In the genomic region with DNA sequence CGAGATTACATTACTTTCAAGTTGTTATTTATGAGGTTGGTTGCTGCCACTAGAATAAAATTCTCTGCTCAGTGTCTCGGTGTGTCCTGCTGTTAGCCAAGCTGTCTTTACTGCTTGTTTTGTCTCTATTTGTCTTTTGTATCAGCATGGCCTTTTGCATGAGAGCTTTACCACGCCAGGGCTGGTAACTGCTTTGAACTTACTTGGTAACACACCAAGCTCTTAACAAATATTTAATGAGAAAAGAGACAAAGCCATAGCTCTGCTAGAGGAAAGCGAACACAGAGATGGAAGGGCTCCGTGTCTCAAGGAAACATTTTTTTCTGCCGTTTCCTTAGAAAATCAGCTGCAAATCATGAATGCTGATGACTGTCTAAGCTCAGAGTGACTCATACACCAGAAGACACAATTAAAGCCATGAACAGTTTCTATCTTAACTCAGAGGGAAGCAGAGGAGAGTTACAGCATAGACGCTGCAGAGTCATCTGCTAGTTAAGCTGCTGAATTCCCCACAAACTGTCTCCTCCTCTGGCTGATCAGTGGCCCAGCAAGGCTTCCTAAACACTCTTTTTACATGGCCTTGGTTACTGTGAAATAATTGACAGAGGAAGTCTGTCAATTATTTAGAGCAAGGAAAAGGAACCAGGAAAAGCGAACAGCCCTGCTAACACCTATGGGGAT, we compare ENCODE assay signal across 9 cellular contexts. TPM values are rescaled to one million over a fixed set of nuclear protein-coding genes. Genes with fewer than 3 reads are reported as not detected.
A peak's percentile ranks its signal among the peaks of the same experiment; 100 is the strongest.
DNase-seq lines count a peak whose midpoint lies in the region; FAIRE-seq and TF ChIP-seq lines count a peak whose summit lies in the region.
"Had no signal": no experiment of that assay in that cellular context is flagged by ENCODE, and none has a peak within 500 bp of the region (broad histone marks: within the 10 kb centered on the region; RNA-seq: fewer than 3 reads in every experiment).

No MANE protein-coding gene starts in this region.

- no peaks in the 10 kb centered on the region for H3K9me3 Mint-ChIP-seq in activated CD4-positive, alpha-beta T cell treated with anti-CD3 and anti-CD28 coated beads, Interleukin-2, amount 10 ng/mL, durations not matched to agents 7 days and 5 days

- H3K27me3 ChIP-seq in tibial nerve: no peaks in the 10 kb centered on the region
- H3K27me3 ChIP-seq: BLaER1 treated with 17β-estradiol and CSF1 and Interleukin-3, amounts not matched to agents 10 nM and 100 nM had no signal

- peak overlapping the region; percentile 34 for H3K27ac Mint-ChIP-seq in activated CD4-positive, alpha-beta T cell treated with anti-CD3 and anti-CD28 coated beads, Interleukin-2, amount 10 ng/mL, durations not matched to agents 7 days and 5 days

- CTCF ChIA-PET in activated CD4-positive, alpha-beta T cell treated with anti-CD3 and anti-CD28 coated beads, Interleukin-2, amount 10 ng/mL, durations not matched to agents 7 days and 5 days (lab: Charles Lee): interaction anchor here (1.1 to 1.9 kb wide), 2 partner anchors 11 to 49 kb away, joined by 3 to 6 read pairs; no protein-coding TSS in a partner anchor

- in situ Hi-C loops in astrocyte of the spinal cord (cut with HindIII; ENCODE audit: low sequenced_read_pairs): no loop called here

- POLR2A ChIA-PET in activated CD4-positive, alpha-beta T cell treated with anti-CD3 and anti-CD28 coated beads, Interleukin-2, amount 10 ng/mL, durations not matched to agents 7 days and 5 days (lab: Charles Lee): interaction anchor here (0.7 kb wide), 1 partner anchor 45 kb away, joined by 4 read pairs; a partner anchor contains a TSS

- 35 to 49% methylated on average over 8 of the region's 8 CpGs for WGBS in tibial nerve, 2 donors

- H3K36me3 Mint-ChIP-seq in activated CD4-positive, alpha-beta T cell treated with anti-CD3 and anti-CD28 coated beads, Interleukin-2, amount 10 ng/mL, durations not matched to agents 7 days and 5 days (ENCODE audit: low read depth): peaks cover 25% of the 10 kb centered on the region

- H3K36me3 ChIP-seq in tibial nerve: no peaks in the 10 kb centered on the region

- peaks cover 52% of the 10 kb centered on the region for H3K4me1 Mint-ChIP-seq in activated CD4-positive, alpha-beta T cell treated with anti-CD3 and anti-CD28 coated beads, Interleukin-2, amount 10 ng/mL, durations not matched to agents 7 days and 5 days

- TF ChIP-seq EP300 in tibial nerve (IDR thresholded peaks at IDR 0.05): peak in 1 of 2 donors; percentile 10

- peak; percentile 86 for FAIRE-seq in islet of Langerhans (lab: Jason Lieb, UNC)

- no peak for DNase-seq in activated CD4-positive, alpha-beta T cell treated with anti-CD3 and anti-CD28 coated beads, Interleukin-2, amount 10 ng/mL, durations not matched to agents 7 days and 5 days
- no peak for DNase-seq in activated CD4-positive, alpha-beta T cell treated with anti-CD3 and anti-CD28 coated beads for 1 hour
- DNase-seq in HT1080 (ENCODE audit: low read depth): peak; percentile 91
- DNase-seq in astrocyte of the spinal cord (ENCODE audit: low read depth, low spot score): peak; percentile 91
- no peak for DNase-seq in tibial nerve (ENCODE audit: low spot score in 2 of 2)
- DNase-seq in SKM-1 (lab: John Stamatoyannopoulos, UW; ENCODE audit: unreplicated experiment): no peak
- DNase-seq in NCI-H1092 treated with DMSO at 0.1 percent for 48 hours (lab: John Stamatoyannopoulos, UW): no peak

- no peak for TF ChIP-seq CTCF in astrocyte of the spinal cord (IDR thresholded peaks at IDR 0.05; ENCODE audit: low read depth, low read length)
- no peak for TF ChIP-seq CTCF in tibial nerve (IDR thresholded peaks at IDR 0.05)

- no peaks in the 10 kb centered on the region for H3K9me3 ChIP-seq in tibial nerve

- no peak for TF ChIP-seq POLR2A in tibial nerve (IDR thresholded peaks at IDR 0.05)

- H3K27ac ChIP-seq in tibial nerve: peak overlapping the region in 3 of 4 donors; percentile 65 to 73 (median 68)

- peaks cover 0 to 38% (median 13%) of the 10 kb centered on the region in 4 donors for H3K4me1 ChIP-seq in tibial nerve

- no peak overlapping the region for H3K4me3 Mint-ChIP-seq in activated CD4-positive, alpha-beta T cell treated with anti-CD3 and anti-CD28 coated beads, Interleukin-2, amount 10 ng/mL, durations not matched to agents 7 days and 5 days

- H3K27me3 Mint-ChIP-seq in activated CD4-positive, alpha-beta T cell treated with anti-CD3 and anti-CD28 coated beads, Interleukin-2, amount 10 ng/mL, durations not matched to agents 7 days and 5 days: no peaks in the 10 kb centered on the region

- H3K4me3 ChIP-seq in astrocyte of the spinal cord (ENCODE audit: low read depth, low read length) (peak overlapping the region; percentile 0), tibial nerve (peak overlapping the region in 1 of 4 donors; percentile 17)
- H3K4me3 ChIP-seq: BLaER1 treated with 17β-estradiol and CSF1 and Interleukin-3, amounts not matched to agents 10 nM and 100 nM had no signal

RNA-seq across cellular contexts. Expression of a gene that starts 44.8 kb away (rescaled TPM):
- 1 to 10 TPM; 8.5 to 8.8 TPM for total RNA-seq in activated CD4-positive, alpha-beta T cell treated with anti-CD3 and anti-CD28 coated beads, Interleukin-2, amount 10 ng/mL, durations not matched to agents 7 days and 5 days
- total RNA-seq in HT1080 (2014; rRNA removed; shearing (Covaris generic)): 3.9 and 4.9 TPM in 2 replicates
- polyA plus RNA-seq in HT1080 (2015; cell fraction: cytosol; rRNA removed): 2.3 and 2.9 TPM in 2 replicates
- polyA plus RNA-seq in HT1080 (2015; cell fraction: nucleus; rRNA removed): 13.6 and 17.1 TPM in 2 replicates
- total RNA-seq in tibial nerve: 10 to 100 TPM; 10.5 to 20.8 (median 12.6) TPM

Comparison
In these comparisons a context has a peak if more than half of its experiments do, and no peak if none do; other contexts are left out.
1. DNase-seq: peak in HT1080 (single experiment) and astrocyte of the spinal cord (single experiment); none in activated CD4-positive, alpha-beta T cell treated with anti-CD3 and anti-CD28 coated beads, Interleukin-2, amount 10 ng/mL, durations not matched to agents 7 days and 5 days (single experiment), activated CD4-positive, alpha-beta T cell treated with anti-CD3 and anti-CD28 coated beads for 1 hour (single experiment), tibial nerve (0 of 2), SKM-1 (single experiment) and NCI-H1092 treated with DMSO at 0.1 percent for 48 hours (single experiment).